Comparison of ENCODE assay signal across 8 cellular contexts in genomic region chr15:90201150-90201943, GRCh38. TPM values are rescaled to one million over a fixed set of nuclear protein-coding genes. Genes with fewer than 3 reads are reported as not detected.
DNase-seq lines count a peak whose midpoint lies in the region; ATAC-seq and TF ChIP-seq lines count a peak whose summit lies in the region.

SEMA4B (plus strand) TSS chr15:90201330; CDS start chr15:90201579, 249 bp downstream.

- H3K27me3 ChIP-seq in CD4-positive, CD25-positive, alpha-beta regulatory T cell (ENCODE audit: control insufficient read depth, insufficient read depth, low read length): no peaks in the 10 kb centered on the region
- H3K27me3 ChIP-seq in esophagus squamous epithelium: no peaks in the 10 kb centered on the region

- no peaks in the 10 kb centered on the region for H3K9me3 Mint-ChIP-seq in CD4-positive, CD25-positive, alpha-beta regulatory T cell
- H3K9me3 Mint-ChIP-seq in naive B cell: no peaks in the 10 kb centered on the region

- peak within 1 kb of the TSS; percentile 89 to 95 (median 93) for H3K4me3 Mint-ChIP-seq in CD4-positive, CD25-positive, alpha-beta regulatory T cell
- H3K4me3 Mint-ChIP-seq in naive B cell: peak within 1 kb of the TSS; percentile 94 to 99 (median 98)

- no peaks in the 10 kb centered on the region for H3K9me3 ChIP-seq in CD4-positive, CD25-positive, alpha-beta regulatory T cell (ENCODE audit: control insufficient read depth in 2 of 2, low read length in 2 of 2)
- no peaks in the 10 kb centered on the region for H3K9me3 ChIP-seq in esophagus squamous epithelium

- H3K4me1 Mint-ChIP-seq in CD4-positive, CD25-positive, alpha-beta regulatory T cell: peaks cover 0 to 27% (median 14%) of the 10 kb centered on the region in 4 donors
- H3K4me1 Mint-ChIP-seq in naive B cell: peaks cover 62 to 77% (median 75%) of the 10 kb centered on the region in 3 donors

- no peak for TF ChIP-seq CTCF in esophagus squamous epithelium (IDR thresholded peaks at IDR 0.05)

- peak within 1 kb of the TSS; percentile 62 for H3K4me3 ChIP-seq in CD4-positive, CD25-positive, alpha-beta regulatory T cell (ENCODE audit: low read depth, low read length)
- H3K4me3 ChIP-seq in esophagus squamous epithelium: peak within 1 kb of the TSS; percentile 68 to 91 (median 73)

- peak in 2 of 4 donors; percentile 70 to 79 for TF ChIP-seq POLR2A in esophagus squamous epithelium (IDR thresholded peaks at IDR 0.05)

- peak; percentile 85 to 88 for ATAC-seq in CD4-positive, CD25-positive, alpha-beta regulatory T cell (ENCODE audit: low read depth in 2 of 2)
- ATAC-seq in HG03442 (IDR thresholded peaks at IDR 0.05; ENCODE audit: unreplicated experiment) (peak; percentile 65), naive B cell (ENCODE audit: low read depth in 2 of 2) (peak; percentile 91 to 92)

- peaks cover 25% of the 10 kb centered on the region for H3K4me1 ChIP-seq in CD4-positive, CD25-positive, alpha-beta regulatory T cell (ENCODE audit: control insufficient read depth, insufficient read depth, low read length, poor library complexity, severe bottlenecking)
- peaks cover 30 to 86% (median 46%) of the 10 kb centered on the region in 3 donors for H3K4me1 ChIP-seq in esophagus squamous epithelium

- H3K36me3 Mint-ChIP-seq in CD4-positive, CD25-positive, alpha-beta regulatory T cell: no peaks in the 10 kb centered on the region
- peaks cover 0 to 7% of the 10 kb centered on the region in 2 donors for H3K36me3 Mint-ChIP-seq in naive B cell

- 0 to 2% methylated on average over 1 to 6 of the region's 86 CpGs for WGBS in esophagus squamous epithelium, 2 donors

- intact Hi-C loops in esophagus squamous epithelium (cut with DNase I): no loop called here

- DNase-seq in CD4-positive, CD25-positive, alpha-beta regulatory T cell: peak; percentile 71 to 83 (median 71)
- DNase-seq in GM19240 (ENCODE audit: insufficient read length, low spot score) (peak; percentile 91), OCI-M1 (lab: John Stamatoyannopoulos, UW) (peak; percentile 79), esophagus squamous epithelium (lab: John Stamatoyannopoulos, UW) (no peak), naive B cell (peak; percentile 82)
- peak; percentile 79 to 85 for DNase-seq in activated T-cell treated with anti-CD3 and anti-CD28 coated beads, Interleukin-2, amount 50 U/mL, for 48 hours
- DNase-seq in stimulated activated naive CD4-positive, alpha-beta T cell (lab: John Stamatoyannopoulos, UW): peak; percentile 36 to 68 (median 61)

- H3K27ac ChIP-seq in CD4-positive, CD25-positive, alpha-beta regulatory T cell (ENCODE audit: insufficient read depth, low read length, poor library complexity, severe bottlenecking): peak within 1 kb of the TSS; percentile 65
- H3K27ac ChIP-seq in esophagus squamous epithelium: peak within 1 kb of the TSS; percentile 93 to 96 (median 94)

- H3K36me3 ChIP-seq in CD4-positive, CD25-positive, alpha-beta regulatory T cell (ENCODE audit: control insufficient read depth, insufficient read depth, low read length): no peaks in the 10 kb centered on the region
- peaks cover 0 to 55% (median 0%) of the 10 kb centered on the region in 3 donors for H3K36me3 ChIP-seq in esophagus squamous epithelium

- no peaks in the 10 kb centered on the region for H3K27me3 Mint-ChIP-seq in CD4-positive, CD25-positive, alpha-beta regulatory T cell
- H3K27me3 Mint-ChIP-seq in naive B cell: no peaks in the 10 kb centered on the region

- H3K27ac Mint-ChIP-seq in CD4-positive, CD25-positive, alpha-beta regulatory T cell: peak within 1 kb of the TSS; percentile 76 to 91 (median 88)
- peak within 1 kb of the TSS; percentile 82 to 95 (median 92) for H3K27ac Mint-ChIP-seq in naive B cell

RNA-seq across cellular contexts. Expression of gene SEMA4B, which starts in this region (rescaled TPM):
- total RNA-seq in CD4-positive, CD25-positive, alpha-beta regulatory T cell: 20.2 TPM
- 1 to 10 TPM; 5.1 to 7.3 (median 6.8) TPM for polyA plus RNA-seq in CD4-positive, CD25-positive, alpha-beta regulatory T cell
- total RNA-seq in esophagus squamous epithelium: 100 to 1,000 TPM in 3 of 4 donors, 10 to 100 TPM in 1; 87.9 to 209 (median 136) TPM
- 100 to 1,000 TPM in 4 of 6 donors, 10 to 100 TPM in 2; 96.8 to 172 (median 103) TPM for polyA plus RNA-seq in naive B cell (ENCODE audit: low read depth in 6 of 6)

Comparison
In these comparisons a context has a peak if more than half of its experiments do, and no peak if none do; other contexts are left out.
1. RNA of gene SEMA4B (polyA plus RNA-seq): 96.8 to 172 TPM in naive B cell; 5.1 to 7.3 TPM in CD4-positive, CD25-positive, alpha-beta regulatory T cell; every median in the first group is over 10 times any median in the second.
2. Peak in every context shown above with its lines, with median percentiles within 50 percentile points of each other: ATAC-seq.